In the genomic region with DNA sequence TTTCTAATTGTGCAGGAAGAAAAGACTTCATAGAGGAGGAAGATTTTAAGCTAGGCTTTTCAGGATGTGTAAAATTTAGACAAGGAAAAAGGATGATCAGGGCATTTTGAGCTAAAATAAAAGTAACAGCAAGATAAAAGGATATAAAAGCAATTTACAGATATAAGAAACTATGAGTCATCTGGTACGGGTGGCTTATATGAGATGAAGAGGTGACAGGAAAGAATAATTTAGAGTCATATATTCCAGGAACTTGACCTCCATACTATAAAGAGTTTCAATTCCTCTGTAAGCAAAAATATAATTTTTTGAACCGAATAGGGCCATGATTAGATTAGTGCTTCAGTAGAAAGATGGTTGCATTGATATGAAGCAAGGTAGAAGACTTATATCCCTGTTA, we compare ENCODE assay signal across 25 cellular contexts.
"Had no signal": no experiment of that assay in that cellular context is flagged by ENCODE, and none has a peak within 500 bp of the region (broad histone marks: within the 10 kb centered on the region; RNA-seq: fewer than 3 reads in every experiment).

No MANE protein-coding gene starts in this region.

- H3K4me2 ChIP-seq: KMS-11 had no signal

- H3K4me3 ChIP-seq: cardiac muscle cell, SJSA1 had no signal

- H3K9ac ChIP-seq: KMS-11 had no signal

- H3K36me3 ChIP-seq: brain microvascular endothelial cell, cardiac muscle cell had no signal

- H3K27ac ChIP-seq: brain microvascular endothelial cell, cardiac muscle cell, KMS-11, SJSA1 had no signal

- ATAC-seq: activated CD4-positive, alpha-beta T cell treated with anti-CD3 and anti-CD28 coated beads for 36 hours; PC-3; T-helper 17 cell had no signal

- FAIRE-seq: RCC 7860, TTC549 had no signal

- H3K27me3 ChIP-seq: brain microvascular endothelial cell, cardiac muscle cell, SJSA1 had no signal

- H3K9me3 ChIP-seq: SJSA1 had no signal

- DNase-seq: activated B cell treated with CpG ODN at 0.5 μM for 24 hours; activated CD4-positive, alpha-beta memory T cell treated with anti-CD3 and anti-CD28 coated beads, Interleukin-2, amount 10 ng/mL, durations not matched to agents 7 days and 5 days; activated CD4-positive, alpha-beta T cell treated with anti-CD3 and anti-CD28 coated beads for 36 hours; activated CD4-positive, alpha-beta T cell treated with anti-CD3 and anti-CD28 coated beads, Interleukin-2, amount 50 U/mL, for 1 hour; activated CD8-positive, alpha-beta memory T cell treated with anti-CD3 and anti-CD28 coated beads, Interleukin-2, amount 50 U/mL, for 48 hours; activated effector memory CD4-positive, alpha-beta T cell treated with anti-CD3 and anti-CD28 coated beads, Interleukin-2, amount 50 U/mL, for 16 hours; activated naive CD4-positive, alpha-beta T cell treated with Interleukin-2 at 50 U/mL for 16 hours; activated T-cell treated with anti-CD3 and anti-CD28 coated beads, Interleukin-2, amount 50 U/mL, for 24 hours; brain microvascular endothelial cell; NCI-H146; NCI-H2029; NCI-H2107; NCI-H2171 treated with DMSO at 0.1 percent for 48 hours; NCI-H226; NCI-H526; NCI-H82; PC-3; SHP77; T-helper 17 cell; T-helper 9 cell had no signal
